Comparison of ENCODE assay signal across 27 cellular contexts in genomic region chr3:10259036-10259435, GRCh38. TPM values are rescaled to one million over a fixed set of nuclear protein-coding genes. Genes with fewer than 3 reads are reported as not detected.
A peak's percentile ranks its signal among the peaks of the same experiment; 100 is the strongest.
DNase-seq lines count a peak whose midpoint lies in the region; ATAC-seq and TF ChIP-seq lines count a peak whose summit lies in the region.
"Had no signal": no experiment of that assay in that cellular context is flagged by ENCODE, and none has a peak within 500 bp of the region (broad histone marks: within the 10 kb centered on the region; RNA-seq: fewer than 3 reads in every experiment).

No MANE protein-coding gene starts in this region.

- H3K4me1 Mint-ChIP-seq in activated naive CD4-positive, alpha-beta T cell treated with anti-CD3 and anti-CD28 coated beads for 36 hours (ENCODE audit: low read depth), result peaks cover 81% of the 10 kb centered on the region
- peaks cover 60 to 73% of the 10 kb centered on the region in 2 donors for H3K4me1 Mint-ChIP-seq in effector memory CD8-positive, alpha-beta T cell (ENCODE audit: low read depth in 2 of 2)
- H3K4me1 Mint-ChIP-seq in stimulated activated effector memory CD8-positive, alpha-beta T cell treated with anti-CD3 and anti-CD28 coated beads, Interleukin-12 subunit alpha, Interleukin-12 subunit beta, amount 100 ng/mL, for 72 hours, result peaks cover 80% of the 10 kb centered on the region

- H3K4me1 ChIP-seq in Loucy (ENCODE audit: insufficient read depth, low read length, poor library complexity, severe bottlenecking), result peaks cover 25% of the 10 kb centered on the region

- no peaks in the 10 kb centered on the region for H3K9me2 ChIP-seq in Loucy (replicated peaks; ENCODE audit: low read depth, low read length)

- CTCF ChIA-PET in activated naive CD4-positive, alpha-beta T cell treated with anti-CD3 and anti-CD28 coated beads for 36 hours (lab: Charles Lee), result interaction anchor here (0.7 to 1.4 kb wide), 2 partner anchors 15 to 420 kb away, joined by 3 to 4 read pairs; no protein-coding TSS in a partner anchor

- H3K27me3 ChIP-seq in Loucy (ENCODE audit: insufficient read depth, low read length, poor library complexity, severe bottlenecking), result no peaks in the 10 kb centered on the region

- ATAC-seq in effector memory CD8-positive, alpha-beta T cell (replicated peaks), result no peak
- ATAC-seq in stimulated activated effector memory CD8-positive, alpha-beta T cell treated with anti-CD3 and anti-CD28 coated beads, Interleukin-12 subunit alpha, Interleukin-12 subunit beta, amount 100 ng/mL, for 72 hours, result no peak
- no peak for ATAC-seq in HG03342 (IDR thresholded peaks at IDR 0.05; ENCODE audit: unreplicated experiment)
- no peak for ATAC-seq in GM21447 (IDR thresholded peaks at IDR 0.05; ENCODE audit: unreplicated experiment)

- H3K4me2 ChIP-seq in Loucy (ENCODE audit: low read depth, low read length, poor library complexity, severe bottlenecking), result peak overlapping the region; percentile 38
- H3K4me2 ChIP-seq: smooth muscle cell had no signal

- no peaks in the 10 kb centered on the region for H3F3A ChIP-seq in Loucy (ENCODE audit: low read depth)

- peaks cover 53% of the 10 kb centered on the region for H3K36me3 Mint-ChIP-seq in activated naive CD4-positive, alpha-beta T cell treated with anti-CD3 and anti-CD28 coated beads for 36 hours (ENCODE audit: low read depth)
- H3K36me3 Mint-ChIP-seq in effector memory CD8-positive, alpha-beta T cell (ENCODE audit: insufficient read depth), result peaks cover 76% of the 10 kb centered on the region
- H3K36me3 Mint-ChIP-seq in stimulated activated effector memory CD8-positive, alpha-beta T cell treated with anti-CD3 and anti-CD28 coated beads, Interleukin-12 subunit alpha, Interleukin-12 subunit beta, amount 100 ng/mL, for 72 hours, result peaks cover 100% of the 10 kb centered on the region

- peak overlapping the region; percentile 66 for H3K27ac Mint-ChIP-seq in activated naive CD4-positive, alpha-beta T cell treated with anti-CD3 and anti-CD28 coated beads for 36 hours
- H3K27ac Mint-ChIP-seq in effector memory CD8-positive, alpha-beta T cell, result peak overlapping the region; percentile 39 to 78
- H3K27ac Mint-ChIP-seq in stimulated activated effector memory CD8-positive, alpha-beta T cell treated with anti-CD3 and anti-CD28 coated beads, Interleukin-12 subunit alpha, Interleukin-12 subunit beta, amount 100 ng/mL, for 72 hours, result peak overlapping the region; percentile 89
- H3K27ac Mint-ChIP-seq: dendritic cell treated with granulocyte-macrophage colony-stimulating factor and Interleukin-4, amounts not matched to agents 40 ng/mL and 50 ng/mL, for 4 days; type B pancreatic cell had no signal

- H3K4me3 Mint-ChIP-seq in activated naive CD4-positive, alpha-beta T cell treated with anti-CD3 and anti-CD28 coated beads for 36 hours, result no peak overlapping the region
- peak overlapping the region in 1 of 2 donors; percentile 4 for H3K4me3 Mint-ChIP-seq in effector memory CD8-positive, alpha-beta T cell
- H3K4me3 Mint-ChIP-seq in stimulated activated effector memory CD8-positive, alpha-beta T cell treated with anti-CD3 and anti-CD28 coated beads, Interleukin-12 subunit alpha, Interleukin-12 subunit beta, amount 100 ng/mL, for 72 hours, result no peak overlapping the region
- H3K4me3 Mint-ChIP-seq: dendritic cell treated with granulocyte-macrophage colony-stimulating factor and Interleukin-4, amounts not matched to agents 40 ng/mL and 50 ng/mL, for 4 days; type B pancreatic cell had no signal

- H3K36me3 ChIP-seq in Loucy (ENCODE audit: insufficient read depth, low read length), result peaks cover 44% of the 10 kb centered on the region

- H3K9me3 ChIP-seq in Loucy (ENCODE audit: insufficient read depth, low read depth, low read length), result no peaks in the 10 kb centered on the region

- no peaks in the 10 kb centered on the region for H3K9me3 Mint-ChIP-seq in activated naive CD4-positive, alpha-beta T cell treated with anti-CD3 and anti-CD28 coated beads for 36 hours
- no peaks in the 10 kb centered on the region for H3K9me3 Mint-ChIP-seq in effector memory CD8-positive, alpha-beta T cell
- no peaks in the 10 kb centered on the region for H3K9me3 Mint-ChIP-seq in stimulated activated effector memory CD8-positive, alpha-beta T cell treated with anti-CD3 and anti-CD28 coated beads, Interleukin-12 subunit alpha, Interleukin-12 subunit beta, amount 100 ng/mL, for 72 hours
- H3K9me3 Mint-ChIP-seq: dendritic cell treated with granulocyte-macrophage colony-stimulating factor and Interleukin-4, amounts not matched to agents 40 ng/mL and 50 ng/mL, for 4 days; type B pancreatic cell had no signal

- H2AFZ ChIP-seq in Loucy (ENCODE audit: low read length), result no peak overlapping the region

- H4K20me1 ChIP-seq in Loucy (ENCODE audit: insufficient read depth, low read length, poor library complexity, severe bottlenecking), result peaks cover 43% of the 10 kb centered on the region

- intact Hi-C loops in activated naive CD4-positive, alpha-beta T cell treated with anti-CD3 and anti-CD28 coated beads for 36 hours (cut with micrococcal nuclease), result no loop called here

- no peak for TF ChIP-seq CTCF in Loucy (conservative IDR thresholded peaks at IDR 0.05; ENCODE audit: low read length)

- H3K27me3 Mint-ChIP-seq in activated naive CD4-positive, alpha-beta T cell treated with anti-CD3 and anti-CD28 coated beads for 36 hours (ENCODE audit: low read depth), result no peaks in the 10 kb centered on the region
- H3K27me3 Mint-ChIP-seq in effector memory CD8-positive, alpha-beta T cell, result no peaks in the 10 kb centered on the region
- H3K27me3 Mint-ChIP-seq: dendritic cell treated with granulocyte-macrophage colony-stimulating factor and Interleukin-4, amounts not matched to agents 40 ng/mL and 50 ng/mL, for 4 days; type B pancreatic cell had no signal

- H3K9ac ChIP-seq in Loucy (ENCODE audit: low read depth, low read length, poor library complexity, severe bottlenecking), result no peak overlapping the region

- H3K79me2 ChIP-seq in Loucy (ENCODE audit: insufficient read depth, low read length), result peaks cover 95% of the 10 kb centered on the region

- DNase-seq in activated naive CD4-positive, alpha-beta T cell treated with anti-CD3 and anti-CD28 coated beads for 36 hours, result no peak
- DNase-seq in activated naive CD4-positive, alpha-beta T cell treated with Interleukin-2 at 50 U/mL for 16 hours, result no peak
- no peak for DNase-seq in effector memory CD8-positive, alpha-beta T cell
- no peak for DNase-seq in stimulated activated effector memory CD8-positive, alpha-beta T cell treated with anti-CD3 and anti-CD28 coated beads, Interleukin-12 subunit alpha, Interleukin-12 subunit beta, amount 100 ng/mL, for 72 hours (ENCODE audit: low spot score in 2 of 2)
- DNase-seq: activated T-cell treated with anti-CD3 and anti-CD28 coated beads, Interleukin-2, amount 50 U/mL, for 1 hour; C1 segment of cervical spinal cord; central memory CD4-positive, alpha-beta T cell; EL; GOT3; KG1; mammary epithelial cell; MM.1S; NCI-H1417; NCI-H2081; NCI-H226; NCI-H69; SIG-M5; stimulated activated CD4-positive, alpha-beta T cell treated with anti-CD3 and anti-CD28 coated beads, Interleukin-2, amount 100 ng/mL, for 24 hours; substantia nigra had no signal

- no peak overlapping the region for H3K4me3 ChIP-seq in Loucy (ENCODE audit: low read length, poor library complexity, severe bottlenecking)
- H3K4me3 ChIP-seq: smooth muscle cell had no signal

RNA-seq across cellular contexts. Expression of gene TATDN2, which starts 10.8 kb away (rescaled TPM):
- total RNA-seq in activated naive CD4-positive, alpha-beta T cell treated with anti-CD3 and anti-CD28 coated beads for 36 hours, result 10 to 100 TPM; 25.8 to 28.1 TPM

RNA-seq across cellular contexts. Expression of gene GHRL, which starts 33.7 kb away (rescaled TPM):
- total RNA-seq in activated naive CD4-positive, alpha-beta T cell treated with anti-CD3 and anti-CD28 coated beads for 36 hours, result not detected
- total RNA-seq: activated CD8-positive, alpha-beta memory T cell treated with anti-CD3 and anti-CD28 coated beads for 36 hours; frontal cortex; smooth muscle cell had no signal
